Comparison of ENCODE assay signal across 1 cellular context in genomic region chr2:79122676-79123075, GRCh38.
TF ChIP-seq lines count a peak whose summit lies in the region.

No MANE protein-coding gene starts in this region.

TF ChIP-seq in H1, 55 proteins besides CTCF, POLR2A, EP300 and RAD21:
- no peak for TF ChIP-seq GTF2F1 (IDR thresholded peaks at IDR 0.05; ENCODE audit: borderline replicate concordance, low read depth, low read length)
- no peak for TF ChIP-seq SP4 (IDR thresholded peaks at IDR 0.05; ENCODE audit: low read length)
- no peak for TF ChIP-seq TAF1 (IDR thresholded peaks at IDR 0.05; ENCODE audit: low read depth, low read length)
- TF ChIP-seq, protein P1, sequence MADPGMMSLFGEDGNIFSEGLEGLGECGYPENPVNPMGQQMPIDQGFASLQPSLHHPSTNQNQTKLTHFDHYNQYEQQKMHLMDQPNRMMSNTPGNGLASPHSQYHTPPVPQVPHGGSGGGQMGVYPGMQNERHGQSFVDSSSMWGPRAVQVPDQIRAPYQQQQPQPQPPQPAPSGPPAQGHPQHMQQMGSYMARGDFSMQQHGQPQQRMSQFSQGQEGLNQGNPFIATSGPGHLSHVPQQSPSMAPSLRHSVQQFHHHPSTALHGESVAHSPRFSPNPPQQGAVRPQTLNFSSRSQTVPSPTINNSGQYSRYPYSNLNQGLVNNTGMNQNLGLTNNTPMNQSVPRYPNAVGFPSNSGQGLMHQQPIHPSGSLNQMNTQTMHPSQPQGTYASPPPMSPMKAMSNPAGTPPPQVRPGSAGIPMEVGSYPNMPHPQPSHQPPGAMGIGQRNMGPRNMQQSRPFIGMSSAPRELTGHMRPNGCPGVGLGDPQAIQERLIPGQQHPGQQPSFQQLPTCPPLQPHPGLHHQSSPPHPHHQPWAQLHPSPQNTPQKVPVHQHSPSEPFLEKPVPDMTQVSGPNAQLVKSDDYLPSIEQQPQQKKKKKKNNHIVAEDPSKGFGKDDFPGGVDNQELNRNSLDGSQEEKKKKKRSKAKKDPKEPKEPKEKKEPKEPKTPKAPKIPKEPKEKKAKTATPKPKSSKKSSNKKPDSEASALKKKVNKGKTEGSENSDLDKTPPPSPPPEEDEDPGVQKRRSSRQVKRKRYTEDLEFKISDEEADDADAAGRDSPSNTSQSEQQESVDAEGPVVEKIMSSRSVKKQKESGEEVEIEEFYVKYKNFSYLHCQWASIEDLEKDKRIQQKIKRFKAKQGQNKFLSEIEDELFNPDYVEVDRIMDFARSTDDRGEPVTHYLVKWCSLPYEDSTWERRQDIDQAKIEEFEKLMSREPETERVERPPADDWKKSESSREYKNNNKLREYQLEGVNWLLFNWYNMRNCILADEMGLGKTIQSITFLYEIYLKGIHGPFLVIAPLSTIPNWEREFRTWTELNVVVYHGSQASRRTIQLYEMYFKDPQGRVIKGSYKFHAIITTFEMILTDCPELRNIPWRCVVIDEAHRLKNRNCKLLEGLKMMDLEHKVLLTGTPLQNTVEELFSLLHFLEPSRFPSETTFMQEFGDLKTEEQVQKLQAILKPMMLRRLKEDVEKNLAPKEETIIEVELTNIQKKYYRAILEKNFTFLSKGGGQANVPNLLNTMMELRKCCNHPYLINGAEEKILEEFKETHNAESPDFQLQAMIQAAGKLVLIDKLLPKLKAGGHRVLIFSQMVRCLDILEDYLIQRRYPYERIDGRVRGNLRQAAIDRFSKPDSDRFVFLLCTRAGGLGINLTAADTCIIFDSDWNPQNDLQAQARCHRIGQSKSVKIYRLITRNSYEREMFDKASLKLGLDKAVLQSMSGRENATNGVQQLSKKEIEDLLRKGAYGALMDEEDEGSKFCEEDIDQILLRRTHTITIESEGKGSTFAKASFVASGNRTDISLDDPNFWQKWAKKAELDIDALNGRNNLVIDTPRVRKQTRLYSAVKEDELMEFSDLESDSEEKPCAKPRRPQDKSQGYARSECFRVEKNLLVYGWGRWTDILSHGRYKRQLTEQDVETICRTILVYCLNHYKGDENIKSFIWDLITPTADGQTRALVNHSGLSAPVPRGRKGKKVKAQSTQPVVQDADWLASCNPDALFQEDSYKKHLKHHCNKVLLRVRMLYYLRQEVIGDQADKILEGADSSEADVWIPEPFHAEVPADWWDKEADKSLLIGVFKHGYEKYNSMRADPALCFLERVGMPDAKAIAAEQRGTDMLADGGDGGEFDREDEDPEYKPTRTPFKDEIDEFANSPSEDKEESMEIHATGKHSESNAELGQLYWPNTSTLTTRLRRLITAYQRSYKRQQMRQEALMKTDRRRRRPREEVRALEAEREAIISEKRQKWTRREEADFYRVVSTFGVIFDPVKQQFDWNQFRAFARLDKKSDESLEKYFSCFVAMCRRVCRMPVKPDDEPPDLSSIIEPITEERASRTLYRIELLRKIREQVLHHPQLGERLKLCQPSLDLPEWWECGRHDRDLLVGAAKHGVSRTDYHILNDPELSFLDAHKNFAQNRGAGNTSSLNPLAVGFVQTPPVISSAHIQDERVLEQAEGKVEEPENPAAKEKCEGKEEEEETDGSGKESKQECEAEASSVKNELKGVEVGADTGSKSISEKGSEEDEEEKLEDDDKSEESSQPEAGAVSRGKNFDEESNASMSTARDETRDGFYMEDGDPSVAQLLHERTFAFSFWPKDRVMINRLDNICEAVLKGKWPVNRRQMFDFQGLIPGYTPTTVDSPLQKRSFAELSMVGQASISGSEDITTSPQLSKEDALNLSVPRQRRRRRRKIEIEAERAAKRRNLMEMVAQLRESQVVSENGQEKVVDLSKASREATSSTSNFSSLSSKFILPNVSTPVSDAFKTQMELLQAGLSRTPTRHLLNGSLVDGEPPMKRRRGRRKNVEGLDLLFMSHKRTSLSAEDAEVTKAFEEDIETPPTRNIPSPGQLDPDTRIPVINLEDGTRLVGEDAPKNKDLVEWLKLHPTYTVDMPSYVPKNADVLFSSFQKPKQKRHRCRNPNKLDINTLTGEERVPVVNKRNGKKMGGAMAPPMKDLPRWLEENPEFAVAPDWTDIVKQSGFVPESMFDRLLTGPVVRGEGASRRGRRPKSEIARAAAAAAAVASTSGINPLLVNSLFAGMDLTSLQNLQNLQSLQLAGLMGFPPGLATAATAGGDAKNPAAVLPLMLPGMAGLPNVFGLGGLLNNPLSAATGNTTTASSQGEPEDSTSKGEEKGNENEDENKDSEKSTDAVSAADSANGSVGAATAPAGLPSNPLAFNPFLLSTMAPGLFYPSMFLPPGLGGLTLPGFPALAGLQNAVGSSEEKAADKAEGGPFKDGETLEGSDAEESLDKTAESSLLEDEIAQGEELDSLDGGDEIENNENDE (IDR thresholded peaks at IDR 0.05; ENCODE audit: insufficient replicate concordance, low read length), result no peak
- TF ChIP-seq YY1 (IDR thresholded peaks at IDR 0.05; ENCODE audit: low read depth, low read length), result no peak
- no peak for TF ChIP-seq FOSL1 (IDR thresholded peaks at IDR 0.05; ENCODE audit: insufficient read depth, low read depth, low read length)
- TF ChIP-seq MAX (IDR thresholded peaks at IDR 0.05), result no peak
- TF ChIP-seq CHD2 (IDR thresholded peaks at IDR 0.05; ENCODE audit: low read length), result no peak
- no peak for TF ChIP-seq CTBP2 (IDR thresholded peaks at IDR 0.05; ENCODE audit: borderline replicate concordance, insufficient read depth, insufficient read length, low read length)
- no peak for TF ChIP-seq RBBP5 (IDR thresholded peaks at IDR 0.05; ENCODE audit: borderline replicate concordance, low read depth, low read length)
- TF ChIP-seq TEAD4 (IDR thresholded peaks at IDR 0.05; ENCODE audit: low read depth, low read length), result no peak
- no peak for TF ChIP-seq CEBPB (IDR thresholded peaks at IDR 0.05; ENCODE audit: low read depth, low read length)
- TF ChIP-seq KDM1A (IDR thresholded peaks at IDR 0.05; ENCODE audit: borderline replicate concordance, low read length), result no peak
- TF ChIP-seq HDAC2 (IDR thresholded peaks at IDR 0.05; ENCODE audit: borderline replicate concordance in 1 of 2, low read depth in 2 of 2, low read length in 2 of 2), result no peak
- no peak for TF ChIP-seq SIX5 (IDR thresholded peaks at IDR 0.05; ENCODE audit: low read depth, low read length)
- no peak for TF ChIP-seq BACH1 (IDR thresholded peaks at IDR 0.05; ENCODE audit: low read length)
- TF ChIP-seq EZH2 (IDR thresholded peaks at IDR 0.05; ENCODE audit: low read depth, low read length, severe bottlenecking), result no peak
- TF ChIP-seq GABPA (IDR thresholded peaks at IDR 0.05; ENCODE audit: borderline replicate concordance, insufficient read depth, low read length), result no peak
- TF ChIP-seq RNF2 (IDR thresholded peaks at IDR 0.05; ENCODE audit: borderline replicate concordance, low read depth, low read length, missing control alignments, poor library complexity, severe bottlenecking), result no peak
- TF ChIP-seq CHD1 (IDR thresholded peaks at IDR 0.05; ENCODE audit: low read depth, low read length), result no peak
